ENCODE assay signal across 18 cellular contexts in the genomic region with DNA sequence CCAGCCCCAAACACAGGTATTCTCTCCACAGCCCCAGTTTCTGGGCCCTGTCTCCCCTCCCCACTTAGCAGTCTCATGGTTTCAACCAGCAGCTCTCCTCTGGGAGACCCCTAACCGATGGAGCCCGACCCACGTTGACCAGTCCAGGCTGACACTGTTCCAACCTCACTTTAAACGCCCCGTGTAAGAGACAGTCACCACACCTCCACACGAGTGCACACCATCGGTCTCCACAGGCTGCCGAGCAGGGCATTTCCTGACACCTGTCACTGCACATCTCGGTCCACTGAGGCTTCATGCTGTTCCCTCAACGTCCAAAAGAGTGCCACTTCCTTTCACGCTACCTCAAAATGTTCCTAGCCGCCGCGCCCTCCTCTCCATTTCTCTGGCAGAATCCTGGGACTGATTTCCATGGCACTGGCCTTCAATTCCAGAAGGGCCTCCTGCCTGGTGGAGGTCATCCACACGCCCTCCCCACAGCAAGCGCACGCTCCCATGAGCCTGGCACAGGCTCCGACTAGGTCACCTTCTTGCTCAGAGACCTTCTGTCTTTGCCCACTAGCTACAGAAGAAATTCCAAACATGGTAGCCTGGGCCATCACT.
DNase-seq lines count a peak whose midpoint lies in the region; FAIRE-seq and TF ChIP-seq lines count a peak whose summit lies in the region.
"Had no signal": no experiment of that assay in that cellular context is flagged by ENCODE, and none has a peak within 500 bp of the region (broad histone marks: within the 10 kb centered on the region; RNA-seq: fewer than 3 reads in every experiment).

No MANE protein-coding gene starts in this region.

- H3K79me2 ChIP-seq in mammary epithelial cell (ENCODE audit: insufficient read depth, low read length), result no peaks in the 10 kb centered on the region

- no peak overlapping the region for H2AFZ ChIP-seq in mammary epithelial cell (ENCODE audit: low read depth, low read length)

- 93% methylated on average over 17 of the region's 18 CpGs for whole genome bisulfite sequencing in mammary epithelial cell (ENCODE audit: low coverage, missing lambda C conversion rate)

- BruUV-seq in MCF 10A (replicated peaks; lab: Mats Ljungman, UMichigan), result no TSS peak
- BruUV-seq in mammary epithelial cell (replicated peaks; lab: Mats Ljungman, UMichigan), result no TSS peak

- H3K36me3 Mint-ChIP-seq in MCF 10A (ENCODE audit: insufficient read depth, unreplicated experiment) (peaks cover 73% of the 10 kb centered on the region), nephron (ENCODE audit: low read depth) (peaks cover 69% of the 10 kb centered on the region), type B pancreatic cell (peaks cover 26% of the 10 kb centered on the region)

- H3K4me2 ChIP-seq in mammary epithelial cell (ENCODE audit: insufficient read depth, low read depth, low read length), result no peak overlapping the region

- no peak overlapping the region for H3K27ac ChIP-seq in mammary epithelial cell (ENCODE audit: insufficient read depth, low read depth, low read length)
- no peak overlapping the region for H3K27ac ChIP-seq in substantia nigra (ENCODE audit: low read depth, low read length, poor library complexity, severe bottlenecking)
- H3K27ac ChIP-seq: 22Rv1 had no signal

- intact Hi-C loops in MCF 10A (cut with micrococcal nuclease) (no loop called here), mammary epithelial cell (cut with micrococcal nuclease) (no loop called here)

- H3K4me1 Mint-ChIP-seq in MCF 10A (ENCODE audit: insufficient read depth, unreplicated experiment) (peaks cover 13% of the 10 kb centered on the region), nephron (peaks cover 39% of the 10 kb centered on the region), type B pancreatic cell (ENCODE audit: unreplicated experiment) (peaks cover 4% of the 10 kb centered on the region)
- H3K4me1 Mint-ChIP-seq: B cell had no signal

- dilution Hi-C loops in mammary epithelial cell (cut with HindIII; ENCODE audit: low sequenced_read_pairs), result no loop called here

- H3K4me3 Mint-ChIP-seq in MCF 10A (ENCODE audit: unreplicated experiment) (no peak overlapping the region), nephron (no peak overlapping the region), type B pancreatic cell (no peak overlapping the region)
- H3K4me3 Mint-ChIP-seq: B cell; CD4-positive, alpha-beta T cell had no signal

- no peaks in the 10 kb centered on the region for H3K9me3 ChIP-seq in mammary epithelial cell (replicated peaks; ENCODE audit: insufficient read depth, low read length)
- H3K9me3 ChIP-seq: HAP-1 had no signal

- DNase-seq in MCF 10A (ENCODE audit: unreplicated experiment) (no peak), mammary epithelial cell (no peak), bronchial epithelial cell (ENCODE audit: low read depth) (no peak), type B pancreatic cell (ENCODE audit: extremely low spot score, unreplicated experiment) (peak; percentile 42), NCI-H2029 treated with DMSO at 0.1 percent for 48 hours (lab: John Stamatoyannopoulos, UW) (no peak), substantia nigra (lab: John Stamatoyannopoulos, UW) (no peak), SHP77 treated with DMSO at 0.1 percent for 48 hours (lab: John Stamatoyannopoulos, UW) (no peak)
- DNase-seq: CD4-positive, alpha-beta T cell; IMR-90; Kasumi-1; NCI-H1105 treated with DMSO at 0.1 percent for 48 hours; NCI-H187; NCI-H69; RPMI8226 had no signal

- H3K9me3 Mint-ChIP-seq in MCF 10A (ENCODE audit: unreplicated experiment) (no peaks in the 10 kb centered on the region), nephron (no peaks in the 10 kb centered on the region), type B pancreatic cell (no peaks in the 10 kb centered on the region)
- H3K9me3 Mint-ChIP-seq: CD4-positive, alpha-beta T cell had no signal

- POLR2A ChIA-PET in MCF 10A (lab: Yijun Ruan, JAX), result interaction anchor here (0.6 kb wide), 1 partner anchor 25 kb away, joined by 3 read pairs; no protein-coding TSS in a partner anchor

- H3K4me1 ChIP-seq in mammary epithelial cell (ENCODE audit: insufficient read depth, low read length), result peaks cover 28% of the 10 kb centered on the region
- H3K4me1 ChIP-seq: HAP-1 had no signal

- H3K27me3 ChIP-seq in mammary epithelial cell (ENCODE audit: insufficient read depth, low read length) (no peaks in the 10 kb centered on the region), bronchial epithelial cell (ENCODE audit: control insufficient read depth, insufficient read depth, low read length) (no peaks in the 10 kb centered on the region)

- H3K27me3 Mint-ChIP-seq in MCF 10A (ENCODE audit: insufficient read depth, unreplicated experiment), result no peaks in the 10 kb centered on the region
- H3K27me3 Mint-ChIP-seq in nephron (ENCODE audit: low read depth), result no peaks in the 10 kb centered on the region
- no peaks in the 10 kb centered on the region for H3K27me3 Mint-ChIP-seq in type B pancreatic cell
- H3K27me3 Mint-ChIP-seq: B cell had no signal

- CTCF ChIA-PET in MCF 10A (lab: Yijun Ruan, JAX), result no interaction called here
- CTCF ChIA-PET in mammary epithelial cell (lab: Charles Lee; ENCODE audit: low non-redundant PET), result no interaction called here

- H3K36me3 ChIP-seq in mammary epithelial cell (ENCODE audit: insufficient read depth, low read length) (peaks cover 15% of the 10 kb centered on the region), bronchial epithelial cell (ENCODE audit: control insufficient read depth, insufficient read depth, low read length) (peaks cover 12% of the 10 kb centered on the region)
- H3K36me3 ChIP-seq: HAP-1 had no signal

- peak overlapping the region; percentile 21 for H3K27ac Mint-ChIP-seq in MCF 10A (ENCODE audit: low read depth, unreplicated experiment)
- peak overlapping the region in 2 of 3 experiments; percentile 34 to 59 for H3K27ac Mint-ChIP-seq in nephron
- no peak overlapping the region for H3K27ac Mint-ChIP-seq in type B pancreatic cell
- H3K27ac Mint-ChIP-seq: B cell; CD4-positive, alpha-beta T cell had no signal

- TF ChIP-seq CTCF in MCF 10A (IDR thresholded peaks at IDR 0.05; ENCODE audit: unreplicated experiment), result no peak
- TF ChIP-seq CTCF in mammary epithelial cell (conservative IDR thresholded peaks at IDR 0.05 in 1 of 2, IDR thresholded peaks at IDR 0.05 in 1 of 2; ENCODE audit: extremely low read depth in 1 of 2, insufficient read depth in 1 of 2, low read depth in 1 of 2, low read length in 2 of 2), result no peak
- no peak for TF ChIP-seq CTCF in bronchial epithelial cell (IDR thresholded peaks at IDR 0.05; ENCODE audit: insufficient read depth, low read length, severe bottlenecking)
- no peak for TF ChIP-seq CTCF in nephron (IDR thresholded peaks at IDR 0.05; ENCODE audit: unreplicated experiment in 3 of 3)
- no peak for TF ChIP-seq CTCF in type B pancreatic cell (conservative IDR thresholded peaks at IDR 0.05)

- peak; percentile 28 for FAIRE-seq in bronchial epithelial cell (lab: Jason Lieb, UNC)

- no peak overlapping the region for H3K9ac ChIP-seq in mammary epithelial cell (ENCODE audit: insufficient read depth, low read length)

- in situ Hi-C loops in mammary epithelial cell (cut with MboI; ENCODE audit: low sequenced_read_pairs in 2 of 2), result no loop called here

- no peaks in the 10 kb centered on the region for H4K20me1 ChIP-seq in mammary epithelial cell (ENCODE audit: insufficient read depth, low read length)

- no peak overlapping the region for H3K4me3 ChIP-seq in mammary epithelial cell (replicated peaks in 1 of 3; ENCODE audit: insufficient read depth in 1 of 3, low read depth in 2 of 3, low read length in 3 of 3)
- no peak overlapping the region for H3K4me3 ChIP-seq in bronchial epithelial cell (ENCODE audit: low read depth, low read length)
- H3K4me3 ChIP-seq: HAP-1 had no signal
